ENCODE assay signal across 8 cellular contexts in the genomic region with DNA sequence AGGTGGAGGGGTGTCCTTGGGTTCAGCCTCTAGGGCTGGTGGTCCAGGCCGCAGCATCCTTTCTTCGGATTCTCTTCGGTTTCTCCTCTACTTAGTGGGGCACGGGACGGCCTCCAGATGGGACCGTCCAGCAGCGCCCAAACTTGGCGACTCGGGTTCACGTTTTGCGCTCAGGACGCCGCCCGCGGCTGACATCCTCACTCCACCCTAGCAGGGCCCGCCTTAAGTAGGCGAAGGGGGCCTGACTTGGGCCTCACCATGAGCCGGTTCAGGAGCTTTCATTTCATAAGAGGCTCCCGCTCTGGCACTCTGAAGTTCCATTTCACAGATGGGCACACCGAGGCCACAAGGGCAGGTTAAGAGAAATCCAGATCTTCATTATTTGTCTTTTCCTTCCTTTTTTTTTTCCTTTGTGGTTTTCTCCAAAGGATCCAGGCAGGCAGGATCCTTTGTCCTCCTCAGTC.
DNase-seq lines count a peak whose midpoint lies in the region; ATAC-seq and TF ChIP-seq lines count a peak whose summit lies in the region.

No MANE protein-coding gene starts in this region.

- intact Hi-C loops in breast epithelium (cut with DNase I; ENCODE audit: low total_unique reads), result loop anchor here (1.0 kb wide), 1 partner anchor 22 kb away; no protein-coding TSS in a partner anchor

- DNase-seq in GM12864 (ENCODE audit: low read depth) (no peak), breast epithelium (ENCODE audit: low spot score in 2 of 2) (no peak), naive B cell (no peak), anterior cingulate cortex (lab: John Stamatoyannopoulos, UW) (no peak), Ammon's horn (ENCODE audit: low spot score) (no peak), medulla oblongata (ENCODE audit: extremely low spot score) (no peak)

- H3K4me1 Mint-ChIP-seq in naive B cell, result peaks cover 22 to 28% (median 25%) of the 10 kb centered on the region in 3 donors

- peak overlapping the region; percentile 75 to 90 (median 85) for H3K4me3 Mint-ChIP-seq in naive B cell

- H3K4me3 ChIP-seq in GM12864 (ENCODE audit: low read depth, low read length), result peak overlapping the region; percentile 67
- peak overlapping the region; percentile 80 for H3K4me3 ChIP-seq in HUES6 (ENCODE audit: low read depth, low read length)
- H3K4me3 ChIP-seq in breast epithelium, result peak overlapping the region; percentile 31 to 70 (median 63)

- H3K9me3 ChIP-seq in HUES6 (ENCODE audit: control insufficient read depth, insufficient read depth, low read depth, low read length), result no peaks in the 10 kb centered on the region
- H3K9me3 ChIP-seq in breast epithelium, result no peaks in the 10 kb centered on the region

- TF ChIP-seq CTCF in GM12864 (IDR thresholded peaks at IDR 0.05; ENCODE audit: low read depth, low read length, missing control alignments) (no peak), breast epithelium (IDR thresholded peaks at IDR 0.05) (no peak)

- H3K27ac ChIP-seq in HUES6 (ENCODE audit: low read depth, low read length), result no peak overlapping the region
- peak overlapping the region; percentile 74 to 97 for H3K27ac ChIP-seq in breast epithelium

- peaks cover 32% of the 10 kb centered on the region for H3K27me3 ChIP-seq in HUES6 (ENCODE audit: control insufficient read depth, insufficient read depth, low read length)
- H3K27me3 ChIP-seq in breast epithelium, result no peaks in the 10 kb centered on the region

- H3K27ac Mint-ChIP-seq in naive B cell, result peak overlapping the region in 4 of 6 donors; percentile 96 to 99 (median 97)

- H3K9ac ChIP-seq in HUES6 (ENCODE audit: low read length), result peak overlapping the region; percentile 67

- H3K36me3 ChIP-seq in HUES6 (ENCODE audit: control insufficient read depth, insufficient read depth, low read length), result no peaks in the 10 kb centered on the region
- no peaks in the 10 kb centered on the region for H3K36me3 ChIP-seq in breast epithelium

- no peak for TF ChIP-seq POLR2A in breast epithelium (IDR thresholded peaks at IDR 0.05)

- H3K27me3 Mint-ChIP-seq in naive B cell, result peaks cover 8 to 19% (median 11%) of the 10 kb centered on the region in 3 donors

- ATAC-seq in naive B cell (ENCODE audit: low read depth in 2 of 2) (no peak), GM21825 (IDR thresholded peaks at IDR 0.05; ENCODE audit: unreplicated experiment) (no peak)

- H3K4me1 ChIP-seq in HUES6 (ENCODE audit: control insufficient read depth, insufficient read depth, low read length) (peaks cover 49% of the 10 kb centered on the region), breast epithelium (peaks cover 6 to 13% of the 10 kb centered on the region in 2 donors)

- no peaks in the 10 kb centered on the region for H3K9me3 Mint-ChIP-seq in naive B cell

- H3K36me3 Mint-ChIP-seq in naive B cell, result no peaks in the 10 kb centered on the region
